ENCODE assay signal across 23 cellular contexts in genomic region chr5:93610581-93611167, GRCh38. TPM values are rescaled to one million over a fixed set of nuclear protein-coding genes. Genes with fewer than 3 reads are reported as not detected.
"Had no signal": no experiment of that assay in that cellular context is flagged by ENCODE, and none has a peak within 500 bp of the region (broad histone marks: within the 10 kb centered on the region; RNA-seq: fewer than 3 reads in every experiment).

No MANE protein-coding gene starts in this region.

- H3K4me1 ChIP-seq: prostate gland had no signal

- H3K9me3 ChIP-seq: esophagus squamous epithelium, gastrocnemius medialis, mucosa of descending colon, prostate gland, right atrium auricular region, suprapubic skin, tibial nerve had no signal

- ATAC-seq: activated CD4-positive, alpha-beta T cell treated with anti-CD3 and anti-CD28 coated beads for 36 hours; gastrocnemius medialis; mucosa of descending colon had no signal

- H3K36me3 Mint-ChIP-seq: activated naive CD8-positive, alpha-beta T cell treated with anti-CD3 and anti-CD28 coated beads for 36 hours had no signal

- H3K27ac ChIP-seq: cardiac muscle cell, esophagus squamous epithelium, gastrocnemius medialis, prostate gland, right atrium auricular region, suprapubic skin, tibial nerve had no signal

- H3K9me3 Mint-ChIP-seq: activated B cell treated with CpG ODN at 0.5 μM for 24 hours; activated naive CD8-positive, alpha-beta T cell treated with anti-CD3 and anti-CD28 coated beads for 36 hours; endodermal cell had no signal

- H3K36me3 ChIP-seq: cardiac muscle cell, esophagus squamous epithelium, gastrocnemius medialis, prostate gland, right atrium auricular region, suprapubic skin, tibial nerve had no signal

- H3K27ac Mint-ChIP-seq: activated B cell treated with CpG ODN at 0.5 μM for 24 hours; activated CD4-positive, alpha-beta T cell treated with anti-CD3 and anti-CD28 coated beads for 36 hours; activated naive CD8-positive, alpha-beta T cell treated with anti-CD3 and anti-CD28 coated beads for 36 hours; endodermal cell; stimulated activated naive CD8-positive, alpha-beta T cell treated with anti-CD3 and anti-CD28 coated beads, Interleukin-15, Interleukin-2, amounts not matched to agents 100 ng/mL and 50 ng/mL, for 24 hours had no signal

- DNase-seq: activated B cell treated with CpG ODN at 0.5 μM for 24 hours; activated CD4-positive, alpha-beta T cell treated with anti-CD3 and anti-CD28 coated beads for 36 hours; activated CD4-positive, alpha-beta T cell treated with anti-CD3 and anti-CD28 coated beads, Interleukin-2, amount 50 U/mL, for 4 hours; activated naive CD4-positive, alpha-beta T cell treated with Interleukin-2 at 50 U/mL for 16 hours; activated naive CD8-positive, alpha-beta T cell treated with anti-CD3 and anti-CD28 coated beads for 36 hours; activated T-cell treated with anti-CD3 and anti-CD28 coated beads, Interleukin-2, amount 50 U/mL, for 48 hours; cortex of kidney; endodermal cell; esophagus squamous epithelium; gastrocnemius medialis; head of caudate nucleus; hypothalamus; mesendoderm; mucosa of descending colon; stimulated activated CD4-positive, alpha-beta T cell treated with anti-CD3 and anti-CD28 coated beads, Interleukin-4, amount 100 ng/mL, for 4 hours; T-helper 1 cell had no signal

- H3K4me3 ChIP-seq: cardiac muscle cell, esophagus squamous epithelium, gastrocnemius medialis, mucosa of descending colon, prostate gland, right atrium auricular region, suprapubic skin, tibial nerve had no signal

- H3K4me3 Mint-ChIP-seq: activated B cell treated with CpG ODN at 0.5 μM for 24 hours; activated CD4-positive, alpha-beta T cell treated with anti-CD3 and anti-CD28 coated beads for 36 hours; activated naive CD8-positive, alpha-beta T cell treated with anti-CD3 and anti-CD28 coated beads for 36 hours; endodermal cell; stimulated activated naive CD8-positive, alpha-beta T cell treated with anti-CD3 and anti-CD28 coated beads, Interleukin-15, Interleukin-2, amounts not matched to agents 100 ng/mL and 50 ng/mL, for 24 hours had no signal

RNA-seq across cellular contexts. Expression of gene NR2F1, which starts 27.7 kb away (rescaled TPM):
- total RNA-seq: activated B cell treated with CpG ODN at 0.5 μM for 24 hours; activated CD4-positive, alpha-beta T cell treated with anti-CD3 and anti-CD28 coated beads for 36 hours; activated CD8-positive, alpha-beta memory T cell treated with anti-CD3 and anti-CD28 coated beads for 36 hours; activated naive CD8-positive, alpha-beta T cell treated with anti-CD3 and anti-CD28 coated beads for 36 hours had no signal

RNA-seq across cellular contexts. Expression of gene NR2F1-AS1, which starts 29.7 kb away (rescaled TPM):
- total RNA-seq: activated B cell treated with CpG ODN at 0.5 μM for 24 hours; activated CD4-positive, alpha-beta T cell treated with anti-CD3 and anti-CD28 coated beads for 36 hours; activated CD8-positive, alpha-beta memory T cell treated with anti-CD3 and anti-CD28 coated beads for 36 hours; activated naive CD8-positive, alpha-beta T cell treated with anti-CD3 and anti-CD28 coated beads for 36 hours had no signal
